Comparison of ENCODE assay signal across 9 cellular contexts in the genomic region with DNA sequence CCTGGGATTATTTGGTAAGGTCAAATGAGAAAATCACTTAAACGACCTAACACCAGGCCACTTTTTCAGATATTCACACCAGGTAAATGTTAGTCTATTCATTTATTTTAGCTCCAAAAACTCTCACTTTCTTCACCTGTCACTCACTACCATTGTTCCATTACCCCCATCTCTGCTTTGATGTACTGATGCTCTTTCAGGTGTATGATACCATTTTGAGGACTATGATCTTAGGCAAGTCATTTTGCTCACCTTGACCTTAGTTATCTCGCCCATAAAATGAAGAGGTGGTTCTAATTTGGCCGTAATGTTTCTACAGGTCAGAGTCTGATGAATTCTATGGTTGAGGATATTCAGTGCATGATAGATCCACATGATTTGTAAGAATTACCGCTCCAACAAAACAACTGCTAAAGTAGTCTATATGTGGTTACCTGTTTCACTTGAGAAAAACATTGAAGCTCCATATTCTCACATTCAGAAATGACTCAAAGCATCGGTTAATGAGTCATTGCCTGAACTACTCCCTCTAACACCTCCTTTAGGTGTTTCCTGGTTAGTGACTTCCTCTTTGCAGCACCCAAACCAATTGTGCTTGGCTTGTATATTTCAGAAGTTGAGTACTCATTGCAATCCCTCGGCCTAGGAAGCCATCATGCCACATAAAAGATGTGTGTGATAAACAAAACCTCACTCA. TPM values are rescaled to one million over a fixed set of nuclear protein-coding genes. Genes with fewer than 3 reads are reported as not detected.
DNase-seq lines count a peak whose midpoint lies in the region; ATAC-seq, FAIRE-seq and TF ChIP-seq lines count a peak whose summit lies in the region.
"Had no signal": no experiment of that assay in that cellular context is flagged by ENCODE, and none has a peak within 500 bp of the region (broad histone marks: within the 10 kb centered on the region; RNA-seq: fewer than 3 reads in every experiment).

No MANE protein-coding gene starts in this region.

- H3K27ac ChIP-seq in HL-60 (replicated peaks) = peak overlapping the region; percentile 33
- H3K27ac ChIP-seq in mucosa of rectum (ENCODE audit: low read depth in 2 of 2, low read length in 2 of 2) = peak overlapping the region; percentile 44 to 72

- peaks cover 3 to 7% of the 10 kb centered on the region in 2 donors for H3K4me1 ChIP-seq in mucosa of rectum (ENCODE audit: control insufficient read depth in 2 of 2, insufficient read depth in 2 of 2, low read length in 2 of 2)

- no peak overlapping the region for H3K4me3 ChIP-seq in HL-60 (replicated peaks; ENCODE audit: insufficient read depth, low read length)
- peak overlapping the region in 1 of 2 donors; percentile 41 for H3K4me3 ChIP-seq in mucosa of rectum (ENCODE audit: low read length in 2 of 2)

- H3K27me3 ChIP-seq in HL-60 (ENCODE audit: insufficient read depth, poor library complexity, severe bottlenecking) = no peaks in the 10 kb centered on the region
- H3K27me3 ChIP-seq in mucosa of rectum (ENCODE audit: control insufficient read depth in 2 of 2, insufficient read depth in 2 of 2, low read length in 2 of 2) = no peaks in the 10 kb centered on the region

- H3K27me3 Mint-ChIP-seq in activated CD8-positive, alpha-beta T cell treated with anti-CD3 and anti-CD28 coated beads, Interleukin-2, amount 10 ng/mL, durations not matched to agents 7 days and 5 days (ENCODE audit: low read depth) = no peaks in the 10 kb centered on the region

- H3K4me1 Mint-ChIP-seq in activated CD8-positive, alpha-beta T cell treated with anti-CD3 and anti-CD28 coated beads, Interleukin-2, amount 10 ng/mL, durations not matched to agents 7 days and 5 days (ENCODE audit: low read depth) = peaks cover 47% of the 10 kb centered on the region

- TF ChIP-seq CTCF in HL-60 (IDR thresholded peaks at IDR 0.05; ENCODE audit: insufficient read depth, low read length) (no peak), D721Med (IDR thresholded peaks at IDR 0.05; ENCODE audit: insufficient read depth, missing control alignments) (no peak)

- H3K36me3 Mint-ChIP-seq in activated CD8-positive, alpha-beta T cell treated with anti-CD3 and anti-CD28 coated beads, Interleukin-2, amount 10 ng/mL, durations not matched to agents 7 days and 5 days (ENCODE audit: low read depth) = peaks cover 13% of the 10 kb centered on the region

- ATAC-seq in GM21390 (IDR thresholded peaks at IDR 0.05; ENCODE audit: unreplicated experiment) = peak; percentile 97
- peak; percentile 98 for ATAC-seq in activated CD8-positive, alpha-beta T cell treated with anti-CD3 and anti-CD28 coated beads, Interleukin-2, amount 10 ng/mL, durations not matched to agents 7 days and 5 days

- H3K4me3 Mint-ChIP-seq in activated CD8-positive, alpha-beta T cell treated with anti-CD3 and anti-CD28 coated beads, Interleukin-2, amount 10 ng/mL, durations not matched to agents 7 days and 5 days = peak overlapping the region; percentile 56

- no peak for FAIRE-seq in D721Med (lab: Jason Lieb, UNC)
- FAIRE-seq: colon had no signal

- H3K9me3 Mint-ChIP-seq in activated CD8-positive, alpha-beta T cell treated with anti-CD3 and anti-CD28 coated beads, Interleukin-2, amount 10 ng/mL, durations not matched to agents 7 days and 5 days (ENCODE audit: insufficient read depth) = no peaks in the 10 kb centered on the region

- CTCF ChIA-PET in activated CD8-positive, alpha-beta T cell treated with anti-CD3 and anti-CD28 coated beads, Interleukin-2, amount 10 ng/mL, durations not matched to agents 7 days and 5 days (lab: Charles Lee) = interaction anchor here (1.0 to 2.9 kb wide), 14 partner anchors 15 to 113 kb away, joined by 3 to 16 read pairs (median 5); a partner anchor contains a TSS

- H3K36me3 ChIP-seq in mucosa of rectum (ENCODE audit: control insufficient read depth in 2 of 2, insufficient read depth in 2 of 2, low read length in 2 of 2) = no peaks in the 10 kb centered on the region

- H3K9ac ChIP-seq in mucosa of rectum (ENCODE audit: low read depth in 1 of 2, low read length in 2 of 2) = no peak overlapping the region

- POLR2A ChIA-PET in activated CD8-positive, alpha-beta T cell treated with anti-CD3 and anti-CD28 coated beads, Interleukin-2, amount 10 ng/mL, durations not matched to agents 7 days and 5 days (lab: Charles Lee) = interaction anchor here (0.8 to 2.8 kb wide), 14 partner anchors 17 to 113 kb away, joined by 3 to 33 read pairs (median 4); a partner anchor contains a TSS

- H3K27ac Mint-ChIP-seq in activated CD8-positive, alpha-beta T cell treated with anti-CD3 and anti-CD28 coated beads, Interleukin-2, amount 10 ng/mL, durations not matched to agents 7 days and 5 days = peak overlapping the region; percentile 84

- peak; percentile 77 for DNase-seq in DMS53 (lab: John Stamatoyannopoulos, UW)
- peak; percentile 60 to 71 for DNase-seq in HL-60 (ENCODE audit: low read depth in 1 of 2, low spot score in 1 of 2)
- DNase-seq in activated CD8-positive, alpha-beta T cell treated with anti-CD3 and anti-CD28 coated beads, Interleukin-2, amount 10 ng/mL, durations not matched to agents 7 days and 5 days = peak; percentile 80
- no peak for DNase-seq in D721Med (ENCODE audit: insufficient read length, low spot score)
- no peak for DNase-seq in HuH-7 (ENCODE audit: low spot score)
- DNase-seq in SK-N-DZ (ENCODE audit: low spot score) = no peak

- H3K9me3 ChIP-seq in mucosa of rectum (ENCODE audit: control insufficient read depth in 2 of 2, low read length in 2 of 2) = no peaks in the 10 kb centered on the region

RNA-seq across cellular contexts. Expression of a gene that starts 4.5 kb away (rescaled TPM):
- under 1 TPM; 0.26 TPM for total RNA-seq in activated CD8-positive, alpha-beta T cell treated with anti-CD3 and anti-CD28 coated beads, Interleukin-2, amount 10 ng/mL, durations not matched to agents 7 days and 5 days
- polyA plus RNA-seq in SK-N-DZ (2014; cell fraction: cytosol; rRNA removed) = not detected in 2 replicates
- not detected in 2 replicates for polyA plus RNA-seq in SK-N-DZ (2014; cell fraction: nucleus; rRNA removed)

RNA-seq across cellular contexts. Expression of a gene that starts 41.6 kb away (rescaled TPM):
- total RNA-seq in activated CD8-positive, alpha-beta T cell treated with anti-CD3 and anti-CD28 coated beads, Interleukin-2, amount 10 ng/mL, durations not matched to agents 7 days and 5 days = 10 to 100 TPM; 34.7 to 35.5 TPM
- polyA plus RNA-seq in SK-N-DZ (2014; cell fraction: cytosol; rRNA removed) = 0.13 TPM in 1 of 2 replicates, not detected in the other
- polyA plus RNA-seq in SK-N-DZ (2014; cell fraction: nucleus; rRNA removed) = 0.01 and 0.23 TPM in 2 replicates

Comparison
In these comparisons a context has a peak if more than half of its experiments do, and no peak if none do; other contexts are left out.
1. DNase-seq: peak in DMS53 (single experiment), HL-60 (2 of 2) and activated CD8-positive, alpha-beta T cell treated with anti-CD3 and anti-CD28 coated beads, Interleukin-2, amount 10 ng/mL, durations not matched to agents 7 days and 5 days (single experiment); none in D721Med (single experiment), HuH-7 (single experiment) and SK-N-DZ (single experiment).